In the genomic region with DNA sequence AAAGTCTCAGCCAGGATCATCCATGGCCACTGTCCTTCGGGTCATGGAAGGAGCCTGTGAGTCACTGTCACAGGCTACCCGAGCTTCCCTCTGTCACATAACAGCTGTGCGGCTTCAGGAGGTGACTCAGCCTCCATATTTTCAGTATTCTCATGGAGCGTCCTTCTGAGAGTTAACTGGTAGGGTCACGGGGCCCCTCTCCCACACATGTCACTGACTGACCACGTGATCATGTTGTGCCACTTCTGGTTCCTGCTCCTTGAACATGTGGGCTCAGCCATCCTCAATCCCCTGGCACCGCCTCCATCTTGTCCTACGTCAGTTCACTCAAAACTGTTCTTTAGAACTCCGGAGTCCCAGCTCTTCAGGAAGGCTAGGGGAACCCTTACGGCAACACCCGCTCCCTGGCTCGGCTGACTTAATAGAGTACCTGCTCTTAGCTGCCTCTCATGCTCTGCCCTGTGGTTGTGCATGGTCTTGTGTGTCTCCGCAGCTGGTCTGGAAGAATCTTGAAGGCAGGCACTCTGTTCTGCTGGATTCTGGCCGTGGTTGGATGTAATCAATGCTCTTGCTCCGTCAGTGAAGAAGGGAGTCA, we compare ENCODE assay signal across 18 cellular contexts.
A peak's percentile ranks its signal among the peaks of the same experiment; 100 is the strongest.
DNase-seq lines count a peak whose midpoint lies in the region; ATAC-seq, FAIRE-seq and TF ChIP-seq lines count a peak whose summit lies in the region.
"Had no signal": no experiment of that assay in that cellular context is flagged by ENCODE, and none has a peak within 500 bp of the region (broad histone marks: within the 10 kb centered on the region; RNA-seq: fewer than 3 reads in every experiment).

No MANE protein-coding gene starts in this region.

- no peak overlapping the region for H3K4me3 Mint-ChIP-seq in T-helper 17 cell

- H2AFZ ChIP-seq in HepG2 (ENCODE audit: low read length) = no peak overlapping the region
- H2AFZ ChIP-seq: GM23248 had no signal

- no peaks in the 10 kb centered on the region for H3K36me3 ChIP-seq in HepG2 (replicated peaks in 1 of 2; ENCODE audit: control insufficient read depth in 1 of 2, insufficient read depth in 2 of 2, low read length in 2 of 2)
- no peaks in the 10 kb centered on the region for H3K36me3 ChIP-seq in right lobe of liver
- no peaks in the 10 kb centered on the region for H3K36me3 ChIP-seq in SJCRH30
- no peaks in the 10 kb centered on the region for H3K36me3 ChIP-seq in left lung
- H3K36me3 ChIP-seq: MG63 had no signal

- H3K4me1 ChIP-seq in HepG2 (ENCODE audit: insufficient read depth, low read length) (no peaks in the 10 kb centered on the region), right lobe of liver (no peaks in the 10 kb centered on the region), SJCRH30 (no peaks in the 10 kb centered on the region), left lung (no peaks in the 10 kb centered on the region)

- in situ Hi-C loops in HepG2 (cut with HindIII; ENCODE audit: extremely low pct_ligation_motif_present, low pct_unique_long_range_greater_than_20kb) = no loop called here

- H3K27ac Mint-ChIP-seq in T-helper 17 cell = no peak overlapping the region

- no peaks in the 10 kb centered on the region for H3K36me3 Mint-ChIP-seq in T-helper 17 cell (ENCODE audit: low read depth)

- POLR2A ChIA-PET in HepG2 (lab: Yijun Ruan, JAX) = no interaction called here

- H3K4me2 ChIP-seq in HepG2 (ENCODE audit: low read depth, low read length) = no peak overlapping the region

- no peaks in the 10 kb centered on the region for H4K20me1 ChIP-seq in HepG2 (ENCODE audit: insufficient read depth, low read length)

- TF ChIP-seq EP300 in HepG2 (IDR thresholded peaks at IDR 0.05; ENCODE audit: low read depth in 2 of 2, low read length in 2 of 2) (no peak), HepG2 (CRISPR knock-in tag; IDR thresholded peaks at IDR 0.05; ENCODE audit: borderline replicate concordance) (no peak)

- H3K9me3 ChIP-seq in HepG2 (ENCODE audit: low read length) = no peaks in the 10 kb centered on the region
- H3K9me3 ChIP-seq in right lobe of liver = no peaks in the 10 kb centered on the region
- no peaks in the 10 kb centered on the region for H3K9me3 ChIP-seq in SJCRH30 (replicated peaks)
- H3K9me3 ChIP-seq in left lung = no peaks in the 10 kb centered on the region
- H3K9me3 ChIP-seq in T-helper 17 cell (ENCODE audit: control insufficient read depth, low read length, poor library complexity, severe bottlenecking) = no peaks in the 10 kb centered on the region
- H3K9me3 ChIP-seq: MG63 had no signal

- DNase-seq in HepG2 (ENCODE audit: low spot score) (no peak), right lobe of liver (no peak), SJCRH30 (peak; percentile 9 to 25), left kidney (ENCODE audit: low read depth, low spot score) (peak; percentile 23), GM03348 (ENCODE audit: low spot score) (no peak), left lung (no peak), T-helper 17 cell (no peak)
- DNase-seq: C1 segment of cervical spinal cord, GM23248, MG63, NCI-H1092, NCI-H2081 treated with DMSO at 0.1 percent for 48 hours, NCI-H510A, NCI-H774, Right ventricle myocardium superior had no signal

- peaks cover 16% of the 10 kb centered on the region for H3K27me3 Mint-ChIP-seq in T-helper 17 cell

- TF ChIP-seq CTCF in HepG2 (CRISPR knock-in tag; IDR thresholded peaks at IDR 0.05) (no peak), right lobe of liver (IDR thresholded peaks at IDR 0.05) (no peak), left lung (IDR thresholded peaks at IDR 0.05) (no peak)

- no TSS peak for BruUV-seq in HepG2 (replicated peaks; lab: Mats Ljungman, UMichigan)

- H3K9ac ChIP-seq in HepG2 (ENCODE audit: insufficient read depth, low read depth, low read length) = no peak overlapping the region
- H3K9ac ChIP-seq: GM23248 had no signal

- CTCF ChIA-PET in HepG2 (lab: Yijun Ruan, JAX; ENCODE audit: low intra/inter-chr PET ratio, low total read pairs) = no interaction called here

- FAIRE-seq in HepG2 (lab: Jason Lieb, UNC) = no peak
- FAIRE-seq: A204.1 had no signal

- ATAC-seq in HepG2 (no peak), right lobe of liver (no peak), GM21529 (IDR thresholded peaks at IDR 0.05; ENCODE audit: unreplicated experiment) (no peak), left lung (no peak), T-helper 17 cell (no peak)
- ATAC-seq: Panc1 had no signal

- H3K27ac ChIP-seq in HepG2 (ENCODE audit: extremely low read length, insufficient read depth, low read length) (no peak overlapping the region), right lobe of liver (no peak overlapping the region), SJCRH30 (no peak overlapping the region), left lung (no peak overlapping the region)
- H3K27ac ChIP-seq: GM23248 had no signal

- 17% methylated on average over 10 of the region's 15 CpGs for WGBS in HepG2 (ENCODE audit: low lambda C conversion rate)
- WGBS in right lobe of liver (ENCODE audit: insufficient coverage, low coverage, low lambda C conversion rate, missing lambda C conversion rate) = 52% methylated on average over 11 of the region's 15 CpGs

- no peaks in the 10 kb centered on the region for H3K79me2 ChIP-seq in HepG2 (ENCODE audit: insufficient read depth, low read length)

- intact Hi-C loops in HepG2 (cut with micrococcal nuclease; ENCODE audit: unreplicated experiment) (no loop called here), right lobe of liver (cut with DNase I) (no loop called here), left lung (cut with DNase I) (no loop called here)

- H3K4me1 Mint-ChIP-seq in T-helper 17 cell = no peaks in the 10 kb centered on the region

- no peak for TF ChIP-seq RAD21 in HepG2 (CRISPR knock-in tag; IDR thresholded peaks at IDR 0.05)

- TF ChIP-seq POLR2A in HepG2 (IDR thresholded peaks at IDR 0.05; ENCODE audit: insufficient read depth in 1 of 2, low read depth in 2 of 2, low read length in 2 of 2) (no peak), right lobe of liver (IDR thresholded peaks at IDR 0.05) (no peak)

- H3K4me3 ChIP-seq in HepG2 (replicated peaks in 1 of 3; ENCODE audit: insufficient read depth in 1 of 3, low read depth in 2 of 3, low read length in 3 of 3) = no peak overlapping the region
- no peak overlapping the region for H3K4me3 ChIP-seq in right lobe of liver
- H3K4me3 ChIP-seq in SJCRH30 = no peak overlapping the region
- H3K4me3 ChIP-seq in left lung = no peak overlapping the region
- H3K4me3 ChIP-seq: GM23248, MG63 had no signal

- H3K27me3 ChIP-seq in HepG2 (ENCODE audit: control insufficient read depth in 1 of 2, insufficient read depth in 2 of 2, low read length in 2 of 2) = no peaks in the 10 kb centered on the region
- no peaks in the 10 kb centered on the region for H3K27me3 ChIP-seq in right lobe of liver
- H3K27me3 ChIP-seq in SJCRH30 = no peaks in the 10 kb centered on the region
- no peaks in the 10 kb centered on the region for H3K27me3 ChIP-seq in left lung

TF ChIP-seq in HepG2, 621 proteins besides CTCF, POLR2A, EP300 and RAD21 (continues in another document):
- TF ChIP-seq FLYWCH1 (CRISPR knock-in tag; IDR thresholded peaks at IDR 0.05) (no peak), RAD51 (IDR thresholded peaks at IDR 0.05; ENCODE audit: borderline replicate concordance) (peak; percentile 52; the same call in 1 of the 2 replicates), KAT7 (CRISPR knock-in tag; IDR thresholded peaks at IDR 0.05; ENCODE audit: borderline replicate concordance) (no peak), YY1 (IDR thresholded peaks at IDR 0.05; ENCODE audit: insufficient read depth, insufficient replicate concordance, low read depth, low read length) (no peak)
- TF ChIP-seq, protein P1, sequence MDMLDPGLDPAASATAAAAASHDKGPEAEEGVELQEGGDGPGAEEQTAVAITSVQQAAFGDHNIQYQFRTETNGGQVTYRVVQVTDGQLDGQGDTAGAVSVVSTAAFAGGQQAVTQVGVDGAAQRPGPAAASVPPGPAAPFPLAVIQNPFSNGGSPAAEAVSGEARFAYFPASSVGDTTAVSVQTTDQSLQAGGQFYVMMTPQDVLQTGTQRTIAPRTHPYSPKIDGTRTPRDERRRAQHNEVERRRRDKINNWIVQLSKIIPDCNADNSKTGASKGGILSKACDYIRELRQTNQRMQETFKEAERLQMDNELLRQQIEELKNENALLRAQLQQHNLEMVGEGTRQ (IDR thresholded peaks at IDR 0.05; ENCODE audit: low read depth, low read length) = peak; percentile 65; the same call in 1 of the 2 replicates
- TF ChIP-seq, protein P1 (CRISPR knock-in tag; IDR thresholded peaks at IDR 0.05; ENCODE audit: borderline replicate concordance) = no peak
- TF ChIP-seq, protein P2, sequence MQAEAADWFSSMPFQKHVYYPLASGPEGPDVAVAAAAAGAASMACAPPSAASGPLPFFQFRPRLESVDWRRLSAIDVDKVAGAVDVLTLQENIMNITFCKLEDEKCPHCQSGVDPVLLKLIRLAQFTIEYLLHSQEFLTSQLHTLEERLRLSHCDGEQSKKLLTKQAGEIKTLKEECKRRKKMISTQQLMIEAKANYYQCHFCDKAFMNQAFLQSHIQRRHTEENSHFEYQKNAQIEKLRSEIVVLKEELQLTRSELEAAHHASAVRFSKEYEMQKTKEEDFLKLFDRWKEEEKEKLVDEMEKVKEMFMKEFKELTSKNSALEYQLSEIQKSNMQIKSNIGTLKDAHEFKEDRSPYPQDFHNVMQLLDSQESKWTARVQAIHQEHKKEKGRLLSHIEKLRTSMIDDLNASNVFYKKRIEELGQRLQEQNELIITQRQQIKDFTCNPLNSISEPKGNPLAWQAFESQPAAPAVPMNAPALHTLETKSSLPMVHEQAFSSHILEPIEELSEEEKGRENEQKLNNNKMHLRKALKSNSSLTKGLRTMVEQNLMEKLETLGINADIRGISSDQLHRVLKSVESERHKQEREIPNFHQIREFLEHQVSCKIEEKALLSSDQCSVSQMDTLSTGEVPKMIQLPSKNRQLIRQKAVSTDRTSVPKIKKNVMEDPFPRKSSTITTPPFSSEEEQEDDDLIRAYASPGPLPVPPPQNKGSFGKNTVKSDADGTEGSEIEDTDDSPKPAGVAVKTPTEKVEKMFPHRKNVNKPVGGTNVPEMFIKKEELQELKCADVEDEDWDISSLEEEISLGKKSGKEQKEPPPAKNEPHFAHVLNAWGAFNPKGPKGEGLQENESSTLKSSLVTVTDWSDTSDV (CRISPR knock-in tag; IDR thresholded peaks at IDR 0.05) = no peak

Comparison
In these comparisons a context has a peak if more than half of its experiments do, and no peak if none do; other contexts are left out.
1. DNase-seq: peak in SJCRH30 (2 of 2) and left kidney (single experiment); none in HepG2 (single experiment), right lobe of liver (0 of 3), GM03348 (single experiment), left lung (0 of 2) and T-helper 17 cell (0 of 3).